In the genomic region with DNA sequence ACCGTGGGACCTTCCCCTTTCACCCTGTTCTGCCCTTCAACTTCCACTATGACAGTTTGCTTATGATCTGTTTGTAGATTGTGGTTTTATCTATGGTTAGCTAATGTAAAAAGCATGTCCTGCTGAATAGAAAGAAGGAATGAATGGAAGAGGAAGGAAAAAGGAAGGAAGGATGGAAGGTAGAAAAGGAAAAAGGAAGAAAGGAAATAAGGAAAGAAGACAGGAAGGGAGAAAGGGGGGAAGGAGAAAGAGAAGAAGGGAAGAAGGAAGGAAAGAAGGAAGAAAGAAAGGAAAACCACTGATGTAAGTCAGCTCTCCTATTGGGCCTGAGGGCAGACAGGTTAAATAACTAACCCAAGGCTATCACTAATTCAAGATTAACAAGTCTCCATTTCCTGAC, we compare ENCODE assay signal across 26 cellular contexts.
"Had no signal": no experiment of that assay in that cellular context is flagged by ENCODE, and none has a peak within 500 bp of the region (broad histone marks: within the 10 kb centered on the region; RNA-seq: fewer than 3 reads in every experiment).

No MANE protein-coding gene starts in this region.

- H3K4me3 Mint-ChIP-seq: activated CD4-positive, alpha-beta memory T cell treated with anti-CD3 and anti-CD28 coated beads for 36 hours; activated CD4-positive, alpha-beta T cell treated with anti-CD3 and anti-CD28 coated beads for 36 hours; activated CD4-positive, alpha-beta T cell treated with anti-CD3 and anti-CD28 coated beads, Interleukin-2, amount 10 ng/mL, durations not matched to agents 24 days and 14 days; activated naive CD4-positive, alpha-beta T cell treated with anti-CD3 and anti-CD28 coated beads, Interleukin-2, amount 10 ng/mL, durations not matched to agents 7 days and 5 days; activated naive CD8-positive, alpha-beta T cell treated with anti-CD3 and anti-CD28 coated beads, Interleukin-2, amount 10 ng/mL, durations not matched to agents 7 days and 5 days; activated T-cell treated with anti-CD3 and anti-CD28 coated beads, Interleukin-2, amount 50 U/mL, for 24 hours; activated T-cell treated with anti-CD3 and anti-CD28 coated beads, Interleukin-2, amount 50 U/mL, for 72 hours; central memory CD8-positive, alpha-beta T cell; dendritic cell treated with granulocyte-macrophage colony-stimulating factor and Interleukin-4, amounts not matched to agents 40 ng/mL and 50 ng/mL, for 4 days; endodermal cell had no signal

- H3K4me1 ChIP-seq: ascending aorta had no signal

- H3K4me3 ChIP-seq: ascending aorta, coronary artery, dorsolateral prefrontal cortex had no signal

- ATAC-seq: activated CD4-positive, alpha-beta T cell treated with anti-CD3 and anti-CD28 coated beads for 36 hours; activated naive CD4-positive, alpha-beta T cell treated with anti-CD3 and anti-CD28 coated beads, Interleukin-2, amount 50 U/mL, for 72 hours; activated T-cell treated with anti-CD3 and anti-CD28 coated beads, Interleukin-2, amount 50 U/mL, for 72 hours; esophagus mucosa had no signal

- H3K27me3 Mint-ChIP-seq: central memory CD8-positive, alpha-beta T cell; dendritic cell treated with granulocyte-macrophage colony-stimulating factor and Interleukin-4, amounts not matched to agents 40 ng/mL and 50 ng/mL, for 4 days had no signal

- H3K36me3 ChIP-seq: ascending aorta, brain microvascular endothelial cell had no signal

- H3K27ac ChIP-seq: ascending aorta, brain microvascular endothelial cell, coronary artery, dorsolateral prefrontal cortex had no signal

- H3K27me3 ChIP-seq: ascending aorta, brain microvascular endothelial cell, dorsolateral prefrontal cortex had no signal

- DNase-seq: activated CD4-positive, alpha-beta memory T cell treated with anti-CD3 and anti-CD28 coated beads for 36 hours; activated CD4-positive, alpha-beta T cell treated with anti-CD3 and anti-CD28 coated beads for 36 hours; activated CD4-positive, alpha-beta T cell treated with anti-CD3 and anti-CD28 coated beads, Interleukin-2, amount 10 ng/mL, durations not matched to agents 24 days and 14 days; activated CD4-positive, CD25-positive, alpha-beta regulatory T cell; activated CD4-positive, CD25-positive, alpha-beta regulatory T cell treated with anti-CD3 and anti-CD28 coated beads, Interleukin-2, amount 50 U/mL, for 72 hours; activated CD8-positive, alpha-beta memory T cell treated with anti-CD3 and anti-CD28 coated beads, Interleukin-2, amount 50 U/mL, for 48 hours; activated gamma-delta T cell; activated naive CD4-positive, alpha-beta T cell; activated naive CD4-positive, alpha-beta T cell treated with anti-CD3 and anti-CD28 coated beads, Interleukin-2, amount 10 ng/mL, durations not matched to agents 7 days and 5 days; activated naive CD8-positive, alpha-beta T cell treated with anti-CD3 and anti-CD28 coated beads, Interleukin-2, amount 10 ng/mL, durations not matched to agents 7 days and 5 days; activated T-cell treated with anti-CD3 and anti-CD28 coated beads for 4 hours; activated T-cell treated with anti-CD3 and anti-CD28 coated beads, Interleukin-2, amount 50 U/mL, for 24 hours; activated T-cell treated with anti-CD3 and anti-CD28 coated beads, Interleukin-2, amount 50 U/mL, for 72 hours; brain microvascular endothelial cell; dorsolateral prefrontal cortex; effector memory CD4-positive, alpha-beta T cell; endodermal cell; foreskin fibroblast; head of caudate nucleus; hippocampal formation had no signal

- H3K27ac Mint-ChIP-seq: activated CD4-positive, alpha-beta memory T cell treated with anti-CD3 and anti-CD28 coated beads for 36 hours; activated CD4-positive, alpha-beta T cell treated with anti-CD3 and anti-CD28 coated beads for 36 hours; activated CD4-positive, alpha-beta T cell treated with anti-CD3 and anti-CD28 coated beads, Interleukin-2, amount 10 ng/mL, durations not matched to agents 24 days and 14 days; activated naive CD4-positive, alpha-beta T cell treated with anti-CD3 and anti-CD28 coated beads, Interleukin-2, amount 10 ng/mL, durations not matched to agents 7 days and 5 days; activated naive CD4-positive, alpha-beta T cell treated with anti-CD3 and anti-CD28 coated beads, Interleukin-2, amount 50 U/mL, for 72 hours; activated naive CD8-positive, alpha-beta T cell treated with anti-CD3 and anti-CD28 coated beads, Interleukin-2, amount 10 ng/mL, durations not matched to agents 7 days and 5 days; activated T-cell treated with anti-CD3 and anti-CD28 coated beads, Interleukin-2, amount 50 U/mL, for 24 hours; activated T-cell treated with anti-CD3 and anti-CD28 coated beads, Interleukin-2, amount 50 U/mL, for 72 hours; dendritic cell treated with granulocyte-macrophage colony-stimulating factor and Interleukin-4, amounts not matched to agents 40 ng/mL and 50 ng/mL, for 4 days; endodermal cell had no signal

- H3K4me1 Mint-ChIP-seq: activated CD4-positive, alpha-beta T cell treated with anti-CD3 and anti-CD28 coated beads, Interleukin-2, amount 10 ng/mL, durations not matched to agents 24 days and 14 days; activated naive CD4-positive, alpha-beta T cell treated with anti-CD3 and anti-CD28 coated beads, Interleukin-2, amount 10 ng/mL, durations not matched to agents 7 days and 5 days; activated naive CD8-positive, alpha-beta T cell treated with anti-CD3 and anti-CD28 coated beads, Interleukin-2, amount 10 ng/mL, durations not matched to agents 7 days and 5 days; endodermal cell had no signal
